Comparison of ENCODE assay signal across 18 cellular contexts in the genomic region with DNA sequence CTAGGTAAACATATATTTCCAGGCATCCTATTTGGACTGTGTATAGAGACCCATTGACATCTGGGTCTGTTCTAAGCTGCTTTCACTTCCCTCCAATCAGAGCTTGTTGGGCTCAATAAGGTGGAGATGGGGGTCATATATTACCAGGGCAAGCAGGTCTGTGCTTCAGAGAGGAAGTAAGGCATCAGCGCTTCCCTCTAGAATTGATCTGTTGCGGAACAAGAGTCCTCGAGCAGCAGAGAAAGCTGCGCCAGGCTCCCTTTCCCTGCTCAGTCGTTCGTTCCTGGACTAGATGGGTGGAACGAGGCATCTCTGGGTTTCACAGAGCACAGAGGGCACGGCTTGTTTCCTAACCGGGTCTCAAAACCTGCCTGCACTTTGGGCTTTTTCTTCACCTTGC.
A peak's percentile ranks its signal among the peaks of the same experiment; 100 is the strongest.
DNase-seq lines count a peak whose midpoint lies in the region; ATAC-seq, FAIRE-seq and TF ChIP-seq lines count a peak whose summit lies in the region.
"Had no signal": no experiment of that assay in that cellular context is flagged by ENCODE, and none has a peak within 500 bp of the region (broad histone marks: within the 10 kb centered on the region; RNA-seq: fewer than 3 reads in every experiment).

No MANE protein-coding gene starts in this region.

- no peaks in the 10 kb centered on the region for H3K27me3 Mint-ChIP-seq in GM23338 (ENCODE audit: insufficient read depth, low read depth, poor library complexity)
- H3K27me3 Mint-ChIP-seq: activated CD4-positive, alpha-beta T cell treated with anti-CD3 and anti-CD28 coated beads, Interleukin-2, amount 10 ng/mL, durations not matched to agents 24 days and 14 days; stimulated activated naive CD8-positive, alpha-beta T cell treated with anti-CD3 and anti-CD28 coated beads, Interleukin-15, amount 100 ng/mL, for 72 hours had no signal

- peaks cover 4% of the 10 kb centered on the region; the same call in 1 of the 2 replicates for H3K9me2 ChIP-seq in GM23338 (ENCODE audit: insufficient read depth)

- no peak for FAIRE-seq in GM19239 (lab: Jason Lieb, UNC)
- FAIRE-seq: astrocyte had no signal

- peaks cover 20% of the 10 kb centered on the region for H3K36me3 Mint-ChIP-seq in GM23338 (ENCODE audit: low read depth)

- no peak overlapping the region for H3K27ac Mint-ChIP-seq in GM23338
- H3K27ac Mint-ChIP-seq: activated CD4-positive, alpha-beta T cell treated with anti-CD3 and anti-CD28 coated beads, Interleukin-2, amount 10 ng/mL, durations not matched to agents 24 days and 14 days; activated T-helper 1 cell treated with anti-CD3 and anti-CD28 coated beads, Interleukin-12 subunit alpha, Interleukin-12 subunit beta, Interleukin-2, Interleukin-4 antibody, amounts not matched to agents 30 ng/mL and 10 ng/mL and 1 ng/mL, durations not matched to agents 14 hours and 24 hours and 36 hours had no signal

- no peak overlapping the region for H3K4me3 ChIP-seq in BLaER1 treated with 17β-estradiol and CSF1 and Interleukin-3, amounts not matched to agents 10 nM and 100 nM
- no peak overlapping the region for H3K4me3 ChIP-seq in GM23338

- ATAC-seq in GM23338 (no peak), left lobe of liver (peak; percentile 20)
- ATAC-seq: stimulated activated naive CD8-positive, alpha-beta T cell treated with anti-CD3 and anti-CD28 coated beads, Interleukin-15, amount 100 ng/mL, for 72 hours had no signal

- H3K9ac ChIP-seq in BLaER1 treated with 17β-estradiol and CSF1 and Interleukin-3, amounts not matched to agents 10 nM and 100 nM = 0 out of 22 replicates have a peak overlapping the region, but pooled peaks of 1 of the 11 experiments have one; percentile 30

- H3K4me1 ChIP-seq in BLaER1 treated with 17β-estradiol and CSF1 and Interleukin-3, amounts not matched to agents 10 nM and 100 nM = peaks cover 20 to 27% (median 23%) of the 10 kb centered on the region in 10 experiments
- H3K4me1 ChIP-seq in GM23338 (ENCODE audit: insufficient read depth) = no peaks in the 10 kb centered on the region

- no peaks in the 10 kb centered on the region for H3K27me3 ChIP-seq in BLaER1 treated with 17β-estradiol and CSF1 and Interleukin-3, amounts not matched to agents 10 nM and 100 nM
- H3K27me3 ChIP-seq in GM23338 (ENCODE audit: insufficient read depth) = no peaks in the 10 kb centered on the region
- H3K27me3 ChIP-seq: BE2C had no signal

- H3K36me3 ChIP-seq in BLaER1 treated with 17β-estradiol and CSF1 and Interleukin-3, amounts not matched to agents 10 nM and 100 nM = peaks cover 8 to 38% (median 18%) of the 10 kb centered on the region in 11 experiments; a peak in 18 of 22 replicates
- H3K36me3 ChIP-seq in GM23338 (ENCODE audit: insufficient read depth) = 0 out of 2 replicates have a peak, but pooled peaks cover 7% of the 10 kb centered on the region
- H3K36me3 ChIP-seq: BE2C had no signal

- H3K4me1 Mint-ChIP-seq in GM23338 = peaks cover 17% of the 10 kb centered on the region

- H2AFZ ChIP-seq in GM23338 = no peak overlapping the region

- H3F3A ChIP-seq in GM23338 (replicated peaks; ENCODE audit: low read depth) = no peaks in the 10 kb centered on the region

- peaks cover 32% of the 10 kb centered on the region for H3K9me3 Mint-ChIP-seq in GM23338

- no peak for TF ChIP-seq CTCF in GM23338 (conservative IDR thresholded peaks at IDR 0.05; ENCODE audit: low read depth in 2 of 2)

- peak; percentile 21 for DNase-seq in GM23338 (ENCODE audit: low spot score)
- DNase-seq in NOMO-1 treated with dmso at 0.1 percent for 144 hours (lab: John Stamatoyannopoulos, UW; ENCODE audit: unreplicated experiment) = peak; percentile 69
- DNase-seq in left lobe of liver (ENCODE audit: low spot score) = no peak
- DNase-seq in caudate nucleus (lab: John Stamatoyannopoulos, UW) = no peak
- no peak for DNase-seq in GOT3 (lab: John Stamatoyannopoulos, UW)
- no peak for DNase-seq in GM19239 (ENCODE audit: insufficient read length, low spot score)
- no peak for DNase-seq in NCI-H128 (lab: John Stamatoyannopoulos, UW; ENCODE audit: unreplicated experiment)
- DNase-seq: activated CD4-positive, alpha-beta T cell treated with anti-CD3 and anti-CD28 coated beads, Interleukin-2, amount 10 ng/mL, durations not matched to agents 24 days and 14 days; BE2C; GDM1; immature natural killer cell; NCI-H2029 treated with DMSO at 0.1 percent for 48 hours; stimulated activated CD4-positive, alpha-beta T cell treated with anti-CD3 and anti-CD28 coated beads, Interleukin-4, amount 100 ng/mL, for 4 hours; stimulated activated naive CD8-positive, alpha-beta T cell treated with anti-CD3 and anti-CD28 coated beads, Interleukin-15, amount 100 ng/mL, for 72 hours; T-helper 1 cell had no signal

- peaks cover 0 to 61% (median 19%) of the 10 kb centered on the region in 11 experiments; a peak in 10 of 22 replicates for H4K20me1 ChIP-seq in BLaER1 treated with 17β-estradiol and CSF1 and Interleukin-3, amounts not matched to agents 10 nM and 100 nM
- no peaks in the 10 kb centered on the region; the same call in 1 of the 2 replicates for H4K20me1 ChIP-seq in GM23338 (replicated peaks; ENCODE audit: insufficient read depth)

- H3K4me3 Mint-ChIP-seq in GM23338 = no peak overlapping the region
- H3K4me3 Mint-ChIP-seq: activated CD4-positive, alpha-beta T cell treated with anti-CD3 and anti-CD28 coated beads, Interleukin-2, amount 10 ng/mL, durations not matched to agents 24 days and 14 days; activated T-helper 1 cell treated with anti-CD3 and anti-CD28 coated beads, Interleukin-12 subunit alpha, Interleukin-12 subunit beta, Interleukin-2, Interleukin-4 antibody, amounts not matched to agents 30 ng/mL and 10 ng/mL and 1 ng/mL, durations not matched to agents 14 hours and 24 hours and 36 hours; immature natural killer cell had no signal

- peaks cover 26 to 35% (median 31%) of the 10 kb centered on the region in 11 experiments for H3K9me3 ChIP-seq in BLaER1 treated with 17β-estradiol and CSF1 and Interleukin-3, amounts not matched to agents 10 nM and 100 nM (replicated peaks in 1 of 11)
- H3K9me3 ChIP-seq: BE2C had no signal

- no peaks in the 10 kb centered on the region for H3K79me2 ChIP-seq in GM23338 (replicated peaks; ENCODE audit: insufficient read depth)

- H3K27ac ChIP-seq in BLaER1 treated with 17β-estradiol and CSF1 and Interleukin-3, amounts not matched to agents 10 nM and 100 nM = no peak overlapping the region
- H3K27ac ChIP-seq in GM23338 (ENCODE audit: low read depth) (no peak overlapping the region), caudate nucleus (ENCODE audit: low read depth, low read length) (no peak overlapping the region)

- peak overlapping the region in 10 of 11 experiments; percentile 4 to 69 (median 17); a peak in 14 of 22 replicates for H3K4me2 ChIP-seq in BLaER1 treated with 17β-estradiol and CSF1 and Interleukin-3, amounts not matched to agents 10 nM and 100 nM
- no peak overlapping the region for H3K4me2 ChIP-seq in GM23338

TF ChIP-seq in GM23338, 12 proteins besides CTCF, POLR2A, EP300 and RAD21 (continues in another document):
- no peak for TF ChIP-seq ETS1 (IDR thresholded peaks at IDR 0.05)
- TF ChIP-seq ZNF114 (CRISPR knock-in tag; IDR thresholded peaks at IDR 0.05) = no peak
- no peak for TF ChIP-seq NANOG (IDR thresholded peaks at IDR 0.05; ENCODE audit: borderline replicate concordance)
- no peak for TF ChIP-seq JUNB (IDR thresholded peaks at IDR 0.05; ENCODE audit: unreplicated experiment)
- TF ChIP-seq EZH2 (IDR thresholded peaks at IDR 0.05; ENCODE audit: low read depth, unreplicated experiment) = no peak
- no peak for TF ChIP-seq STAT1 (IDR thresholded peaks at IDR 0.05; ENCODE audit: unreplicated experiment)
- no peak for TF ChIP-seq ZNF331 (CRISPR knock-in tag; IDR thresholded peaks at IDR 0.05; ENCODE audit: low read depth)
- TF ChIP-seq EZH2phosphoT487 (IDR thresholded peaks at IDR 0.05; ENCODE audit: unreplicated experiment) = no peak

Comparison
In these comparisons a context has a peak if more than half of its experiments do, and no peak if none do; other contexts are left out.
1. DNase-seq: peak in GM23338 (single experiment) and NOMO-1 treated with dmso at 0.1 percent for 144 hours (single experiment); none in left lobe of liver (single experiment), caudate nucleus (0 of 61), GOT3 (single experiment), GM19239 (single experiment) and NCI-H128 (single experiment).